In genomic region chr18:77993188-77993981, GRCh38 we compare ENCODE assay signal across 15 cellular contexts.
A peak's percentile ranks its signal among the peaks of the same experiment; 100 is the strongest.
DNase-seq lines count a peak whose midpoint lies in the region; ATAC-seq, FAIRE-seq and TF ChIP-seq lines count a peak whose summit lies in the region.
"Had no signal": no experiment of that assay in that cellular context is flagged by ENCODE, and none has a peak within 500 bp of the region (broad histone marks: within the 10 kb centered on the region; RNA-seq: fewer than 3 reads in every experiment).

No MANE protein-coding gene starts in this region.

- DNase-seq in CD8-positive, alpha-beta memory T cell, result no peak
- peak; percentile 91 for DNase-seq in HT1080 (ENCODE audit: low read depth)
- peak; percentile 42 to 90 (median 58) for DNase-seq in K562 (ENCODE audit: extremely low read depth in 1 of 4, low spot score in 3 of 4)
- DNase-seq in globus pallidus (ENCODE audit: low spot score), result no peak
- DNase-seq in activated naive CD4-positive, alpha-beta T cell treated with anti-CD3 and anti-CD28 coated beads, Interleukin-2, amount 10 ng/mL, durations not matched to agents 7 days and 5 days, result no peak
- DNase-seq: 8988T; CD8-positive, alpha-beta T cell; COR-L47; GDM1 had no signal

- peaks cover 52% of the 10 kb centered on the region for H3K79me2 ChIP-seq in K562 (ENCODE audit: control insufficient read depth, insufficient read depth, low read length)

- POLR2A ChIA-PET in CD8-positive, alpha-beta memory T cell (lab: Charles Lee), result no interaction called here
- POLR2A ChIA-PET in K562 (lab: Yijun Ruan, JAX), result interaction anchor here (0.9 to 1.5 kb wide), 2 partner anchors 11 to 437 kb away, joined by 3 to 4 read pairs; no protein-coding TSS in a partner anchor

- no peak overlapping the region for H3K4me3 Mint-ChIP-seq in CD8-positive, alpha-beta memory T cell
- no peak overlapping the region for H3K4me3 Mint-ChIP-seq in activated naive CD4-positive, alpha-beta T cell treated with anti-CD3 and anti-CD28 coated beads, Interleukin-2, amount 10 ng/mL, durations not matched to agents 7 days and 5 days
- H3K4me3 Mint-ChIP-seq: B cell; CD8-positive, alpha-beta T cell had no signal

- peak overlapping the region; percentile 21 for H3K27ac ChIP-seq in CD8-positive, alpha-beta memory T cell (ENCODE audit: low read depth, low read length)
- H3K27ac ChIP-seq in K562 (ENCODE audit: extremely low read depth, low read depth, low read length), result peak overlapping the region; percentile 83
- H3K27ac ChIP-seq: BLaER1 treated with 17β-estradiol and CSF1 and Interleukin-3, amounts not matched to agents 10 nM and 100 nM had no signal

- H3K9me3 ChIP-seq in CD8-positive, alpha-beta memory T cell (ENCODE audit: low read length), result no peaks in the 10 kb centered on the region
- H3K9me3 ChIP-seq in K562 (replicated peaks; ENCODE audit: control insufficient read depth, insufficient read depth, low read depth, low read length), result no peaks in the 10 kb centered on the region
- H3K9me3 ChIP-seq: BLaER1 treated with 17β-estradiol and CSF1 and Interleukin-3, amounts not matched to agents 10 nM and 100 nM; HAP-1 had no signal

- FAIRE-seq in K562 (lab: Jason Lieb, UNC), result peak; percentile 85
- FAIRE-seq: H1 had no signal

- peak; percentile 99 for TF ChIP-seq POLR2A in K562 (conservative IDR thresholded peaks at IDR 0.05)

- no peaks in the 10 kb centered on the region for H3K4me1 Mint-ChIP-seq in CD8-positive, alpha-beta memory T cell
- no peaks in the 10 kb centered on the region for H3K4me1 Mint-ChIP-seq in activated naive CD4-positive, alpha-beta T cell treated with anti-CD3 and anti-CD28 coated beads, Interleukin-2, amount 10 ng/mL, durations not matched to agents 7 days and 5 days
- H3K4me1 Mint-ChIP-seq: B cell had no signal

- 0 out of 2 replicates have a peak, but pooled peaks cover 13% of the 10 kb centered on the region for H4K20me1 ChIP-seq in K562 (replicated peaks; ENCODE audit: control insufficient read depth, insufficient read depth, low read length)
- H4K20me1 ChIP-seq: BLaER1 treated with 17β-estradiol and CSF1 and Interleukin-3, amounts not matched to agents 10 nM and 100 nM had no signal

- peak overlapping the region; percentile 80 for H2AFZ ChIP-seq in K562 (ENCODE audit: low read depth, low read length)

- H3K9ac ChIP-seq in K562 (ENCODE audit: insufficient read depth in 1 of 2, low read depth in 2 of 2, low read length in 2 of 2), result peak overlapping the region; percentile 89 to 95
- H3K9ac ChIP-seq: BLaER1 treated with 17β-estradiol and CSF1 and Interleukin-3, amounts not matched to agents 10 nM and 100 nM had no signal

- no peaks in the 10 kb centered on the region for H3K27me3 ChIP-seq in CD8-positive, alpha-beta memory T cell (ENCODE audit: insufficient read depth, low read length, poor library complexity, severe bottlenecking)
- peaks cover 0 to 5% of the 10 kb centered on the region in 2 experiments; a peak in 3 of 5 replicates for H3K27me3 ChIP-seq in K562 (ENCODE audit: control insufficient read depth in 2 of 2, insufficient read depth in 2 of 2, low read length in 2 of 2)
- H3K27me3 ChIP-seq: BLaER1 treated with 17β-estradiol and CSF1 and Interleukin-3, amounts not matched to agents 10 nM and 100 nM had no signal

- CTCF ChIA-PET in CD8-positive, alpha-beta memory T cell (lab: Charles Lee), result no interaction called here
- CTCF ChIA-PET in K562 (lab: Yijun Ruan, JAX; ENCODE audit: low intra/inter-chr PET ratio), result no interaction called here
- CTCF ChIA-PET in activated naive CD4-positive, alpha-beta T cell treated with anti-CD3 and anti-CD28 coated beads, Interleukin-2, amount 10 ng/mL, durations not matched to agents 7 days and 5 days (lab: Charles Lee), result no interaction called here

- no peak overlapping the region for H3K4me3 ChIP-seq in CD8-positive, alpha-beta memory T cell (ENCODE audit: low read length)
- peak overlapping the region; percentile 80 for H3K4me3 ChIP-seq in K562
- H3K4me3 ChIP-seq: BLaER1 treated with 17β-estradiol and CSF1 and Interleukin-3, amounts not matched to agents 10 nM and 100 nM; HAP-1 had no signal

- H3K9me3 Mint-ChIP-seq in CD8-positive, alpha-beta memory T cell, result peaks cover 0 to 5% (median 2%) of the 10 kb centered on the region in 5 donors
- H3K9me3 Mint-ChIP-seq in activated naive CD4-positive, alpha-beta T cell treated with anti-CD3 and anti-CD28 coated beads, Interleukin-2, amount 10 ng/mL, durations not matched to agents 7 days and 5 days, result peaks cover 13% of the 10 kb centered on the region
- H3K9me3 Mint-ChIP-seq: CD8-positive, alpha-beta T cell had no signal

- no peaks in the 10 kb centered on the region for H3K9me1 ChIP-seq in K562 (ENCODE audit: control insufficient read depth, insufficient read depth, low read length)

- no peaks in the 10 kb centered on the region for H3K27me3 Mint-ChIP-seq in CD8-positive, alpha-beta memory T cell
- H3K27me3 Mint-ChIP-seq in activated naive CD4-positive, alpha-beta T cell treated with anti-CD3 and anti-CD28 coated beads, Interleukin-2, amount 10 ng/mL, durations not matched to agents 7 days and 5 days, result no peaks in the 10 kb centered on the region
- H3K27me3 Mint-ChIP-seq: B cell had no signal

- intact Hi-C loops in K562 (cut with micrococcal nuclease), result loop anchor here (10.0 kb wide), 1 partner anchor 1511 kb away; no protein-coding TSS in a partner anchor

- BruUV-seq in K562 (replicated peaks; lab: Mats Ljungman, UMichigan), result TSS peak; percentile 73

- TF ChIP-seq RAD21 in K562 (CRISPR knock-in tag; conservative IDR thresholded peaks at IDR 0.05 in 1 of 2, IDR thresholded peaks at IDR 0.05 in 1 of 2), result no peak

- in situ Hi-C loops in K562 (cut with MboI), result no loop called here

- H3K36me3 ChIP-seq in CD8-positive, alpha-beta memory T cell (ENCODE audit: insufficient read depth, low read length), result no peaks in the 10 kb centered on the region
- H3K36me3 ChIP-seq in K562 (ENCODE audit: control insufficient read depth, insufficient read depth, low read length), result peaks cover 45% of the 10 kb centered on the region
- H3K36me3 ChIP-seq: BLaER1 treated with 17β-estradiol and CSF1 and Interleukin-3, amounts not matched to agents 10 nM and 100 nM; HAP-1 had no signal

- no peak overlapping the region for H3K27ac Mint-ChIP-seq in CD8-positive, alpha-beta memory T cell
- H3K27ac Mint-ChIP-seq in activated naive CD4-positive, alpha-beta T cell treated with anti-CD3 and anti-CD28 coated beads, Interleukin-2, amount 10 ng/mL, durations not matched to agents 7 days and 5 days, result no peak overlapping the region
- H3K27ac Mint-ChIP-seq: B cell; CD8-positive, alpha-beta T cell had no signal

- TF ChIP-seq EP300 in K562 (IDR thresholded peaks at IDR 0.05; ENCODE audit: low read length), result no peak

- H3K4me1 ChIP-seq in CD8-positive, alpha-beta memory T cell (ENCODE audit: insufficient read depth, low read length), result no peaks in the 10 kb centered on the region
- H3K4me1 ChIP-seq in K562 (replicated peaks in 1 of 2; ENCODE audit: control insufficient read depth in 2 of 2, insufficient read depth in 2 of 2, low read length in 2 of 2), result no peaks in the 10 kb centered on the region; a peak in 2 of 5 replicates
- H3K4me1 ChIP-seq: BLaER1 treated with 17β-estradiol and CSF1 and Interleukin-3, amounts not matched to agents 10 nM and 100 nM; HAP-1 had no signal

- WGBS in K562 (ENCODE audit: insufficient coverage, low coverage, missing lambda C conversion rate), result 1% methylated on average over 20 of the region's 25 CpGs

- no peak for TF ChIP-seq CTCF in K562 (IDR thresholded peaks at IDR 0.05 in 2 of 3, conservative IDR thresholded peaks at IDR 0.05 in 1 of 3; ENCODE audit: insufficient read depth in 2 of 3, low read depth in 1 of 3, low read length in 3 of 3)

- ATAC-seq in K562, result peak; percentile 79
- no peak for ATAC-seq in HG03521 (IDR thresholded peaks at IDR 0.05; ENCODE audit: unreplicated experiment)
- ATAC-seq in GM21786 (IDR thresholded peaks at IDR 0.05; ENCODE audit: unreplicated experiment), result no peak
- ATAC-seq: CD8-positive, alpha-beta T cell had no signal

- H3K36me3 Mint-ChIP-seq in CD8-positive, alpha-beta memory T cell, result no peaks in the 10 kb centered on the region
- H3K36me3 Mint-ChIP-seq in activated naive CD4-positive, alpha-beta T cell treated with anti-CD3 and anti-CD28 coated beads, Interleukin-2, amount 10 ng/mL, durations not matched to agents 7 days and 5 days, result no peaks in the 10 kb centered on the region
- H3K36me3 Mint-ChIP-seq: CD8-positive, alpha-beta T cell had no signal

- H3K4me2 ChIP-seq in K562 (ENCODE audit: insufficient read depth, low read length), result peak overlapping the region; percentile 98
- H3K4me2 ChIP-seq: BLaER1 treated with 17β-estradiol and CSF1 and Interleukin-3, amounts not matched to agents 10 nM and 100 nM had no signal

TF ChIP-seq in K562, 482 proteins besides CTCF, POLR2A, EP300 and RAD21 (continues in another document):
- TF ChIP-seq HOMEZ (CRISPR knock-in tag; IDR thresholded peaks at IDR 0.05) (no peak), RB1 (IDR thresholded peaks at IDR 0.05; ENCODE audit: low read depth) (no peak), ZNF740 (CRISPR knock-in tag; IDR thresholded peaks at IDR 0.05) (no peak), ZNF740 (tag; IDR thresholded peaks at IDR 0.05) (no peak), CBFA2T3 (IDR thresholded peaks at IDR 0.05) (0 out of 2 replicates have a peak, but pooled peaks have one; percentile 46)

Comparison
In these comparisons a context has a peak if more than half of its experiments do, and no peak if none do; other contexts are left out.
1. DNase-seq: peak in HT1080 (single experiment) and K562 (4 of 4); none in CD8-positive, alpha-beta memory T cell (0 of 5), globus pallidus (single experiment) and activated naive CD4-positive, alpha-beta T cell treated with anti-CD3 and anti-CD28 coated beads, Interleukin-2, amount 10 ng/mL, durations not matched to agents 7 days and 5 days (single experiment).